Comparison of ENCODE assay signal across 8 cellular contexts in genomic region chr5:67221487-67222242, GRCh38. TPM values are rescaled to one million over a fixed set of nuclear protein-coding genes. Genes with fewer than 3 reads are reported as not detected.
A peak's percentile ranks its signal among the peaks of the same experiment; 100 is the strongest.
DNase-seq lines count a peak whose midpoint lies in the region; ATAC-seq and TF ChIP-seq lines count a peak whose summit lies in the region.

No MANE protein-coding gene starts in this region.

- no peaks in the 10 kb centered on the region for H3K27me3 ChIP-seq in CD8-positive, alpha-beta T cell (ENCODE audit: insufficient read depth, low read length)
- H3K27me3 ChIP-seq in parathyroid adenoma (ENCODE audit: control insufficient read depth, insufficient read depth, low read length): no peaks in the 10 kb centered on the region

- H3K36me3 ChIP-seq in CD8-positive, alpha-beta T cell (ENCODE audit: insufficient read depth, low read length): no peaks in the 10 kb centered on the region
- H3K36me3 ChIP-seq in parathyroid adenoma (ENCODE audit: control insufficient read depth, insufficient read depth, low read length): no peaks in the 10 kb centered on the region

- peaks cover 42% of the 10 kb centered on the region for H3K4me1 ChIP-seq in CD8-positive, alpha-beta T cell (ENCODE audit: insufficient read depth, low read length)
- peaks cover 36% of the 10 kb centered on the region for H3K4me1 ChIP-seq in parathyroid adenoma

- H3K79me2 ChIP-seq in parathyroid adenoma: peaks cover 15% of the 10 kb centered on the region

- peak overlapping the region; percentile 71 for H3K4me3 Mint-ChIP-seq in CD8-positive, alpha-beta T cell
- H3K4me3 Mint-ChIP-seq in activated CD8-positive, alpha-beta memory T cell treated with anti-CD3 and anti-CD28 coated beads, Interleukin-2, amount 10 ng/mL, durations not matched to agents 7 days and 5 days: peak overlapping the region; percentile 59

- peak overlapping the region; percentile 90 for H2AFZ ChIP-seq in parathyroid adenoma

- POLR2A ChIA-PET in CD8-positive, alpha-beta T cell (lab: Charles Lee): interaction anchor here (0.7 to 2.2 kb wide), 5 partner anchors 12 to 63 kb away, joined by 3 to 8 read pairs (median 5); no protein-coding TSS in a partner anchor

- no peaks in the 10 kb centered on the region for H3K9me3 Mint-ChIP-seq in CD8-positive, alpha-beta T cell
- H3K9me3 Mint-ChIP-seq in activated CD8-positive, alpha-beta memory T cell treated with anti-CD3 and anti-CD28 coated beads, Interleukin-2, amount 10 ng/mL, durations not matched to agents 7 days and 5 days (ENCODE audit: low read depth): no peaks in the 10 kb centered on the region

- H3K27me3 Mint-ChIP-seq in CD8-positive, alpha-beta T cell (ENCODE audit: low read depth): no peaks in the 10 kb centered on the region
- no peaks in the 10 kb centered on the region for H3K27me3 Mint-ChIP-seq in activated CD8-positive, alpha-beta memory T cell treated with anti-CD3 and anti-CD28 coated beads, Interleukin-2, amount 10 ng/mL, durations not matched to agents 7 days and 5 days

- CTCF ChIA-PET in CD8-positive, alpha-beta T cell (lab: Charles Lee): interaction anchor here (0.9 to 6.8 kb wide), 7 partner anchors 10 to 216 kb away, joined by 3 to 36 read pairs (median 6); no protein-coding TSS in a partner anchor
- CTCF ChIA-PET in activated CD8-positive, alpha-beta memory T cell treated with anti-CD3 and anti-CD28 coated beads, Interleukin-2, amount 10 ng/mL, durations not matched to agents 7 days and 5 days (lab: Charles Lee): interaction anchor here (0.6 to 3.3 kb wide), 13 partner anchors 10 to 1203 kb away, joined by 3 to 17 read pairs (median 4); no protein-coding TSS in a partner anchor

- DNase-seq in CD8-positive, alpha-beta T cell: peak in 5 of 7 experiments; percentile 26 to 66 (median 42)
- DNase-seq in activated CD8-positive, alpha-beta memory T cell treated with anti-CD3 and anti-CD28 coated beads, Interleukin-2, amount 10 ng/mL, durations not matched to agents 7 days and 5 days: peak; percentile 93
- no peak for DNase-seq in NAMALWA (ENCODE audit: low spot score)
- no peak for DNase-seq in mucosa of gallbladder (ENCODE audit: low spot score)
- no peak for DNase-seq in NCI-H524 (lab: John Stamatoyannopoulos, UW)

- TF ChIP-seq CTCF in CD8-positive, alpha-beta T cell (IDR thresholded peaks at IDR 0.05): no peak
- TF ChIP-seq CTCF in parathyroid adenoma (IDR thresholded peaks at IDR 0.05): no peak

- H3K9ac ChIP-seq in parathyroid adenoma: no peak overlapping the region

- H3K4me1 Mint-ChIP-seq in CD8-positive, alpha-beta T cell (ENCODE audit: low read depth): peaks cover 61% of the 10 kb centered on the region
- peaks cover 60% of the 10 kb centered on the region for H3K4me1 Mint-ChIP-seq in activated CD8-positive, alpha-beta memory T cell treated with anti-CD3 and anti-CD28 coated beads, Interleukin-2, amount 10 ng/mL, durations not matched to agents 7 days and 5 days

- H3K4me3 ChIP-seq in CD8-positive, alpha-beta T cell (ENCODE audit: low read depth, low read length): peak overlapping the region; percentile 10
- H3K4me3 ChIP-seq in parathyroid adenoma (ENCODE audit: low read depth, low read length): no peak overlapping the region

- no peaks in the 10 kb centered on the region for H3K36me3 Mint-ChIP-seq in CD8-positive, alpha-beta T cell
- peaks cover 23% of the 10 kb centered on the region for H3K36me3 Mint-ChIP-seq in activated CD8-positive, alpha-beta memory T cell treated with anti-CD3 and anti-CD28 coated beads, Interleukin-2, amount 10 ng/mL, durations not matched to agents 7 days and 5 days

- H3K4me2 ChIP-seq in parathyroid adenoma (ENCODE audit: low read length): peak overlapping the region; percentile 43

- no peak overlapping the region for H3K27ac ChIP-seq in CD8-positive, alpha-beta T cell (ENCODE audit: low read depth, low read length)
- H3K27ac ChIP-seq in parathyroid adenoma: peak overlapping the region; percentile 76

- intact Hi-C loops in CD8-positive, alpha-beta T cell (cut with DNase I, micrococcal nuclease): no loop called here

- peak overlapping the region; percentile 94 for H3K27ac Mint-ChIP-seq in CD8-positive, alpha-beta T cell
- H3K27ac Mint-ChIP-seq in activated CD8-positive, alpha-beta memory T cell treated with anti-CD3 and anti-CD28 coated beads, Interleukin-2, amount 10 ng/mL, durations not matched to agents 7 days and 5 days: peak overlapping the region; percentile 92

- ATAC-seq in CD8-positive, alpha-beta T cell: peak; percentile 73
- peak; percentile 88 for ATAC-seq in GM19452 (IDR thresholded peaks at IDR 0.05; ENCODE audit: unreplicated experiment)
- peak; percentile 78 for ATAC-seq in HG03439 (IDR thresholded peaks at IDR 0.05; ENCODE audit: unreplicated experiment)
- ATAC-seq in activated CD8-positive, alpha-beta memory T cell treated with anti-CD3 and anti-CD28 coated beads, Interleukin-2, amount 10 ng/mL, durations not matched to agents 7 days and 5 days: peak; percentile 92

- H3K9me3 ChIP-seq in CD8-positive, alpha-beta T cell (ENCODE audit: low read length): no peaks in the 10 kb centered on the region
- H3K9me3 ChIP-seq in parathyroid adenoma (ENCODE audit: control insufficient read depth, low read length): no peaks in the 10 kb centered on the region

RNA-seq across cellular contexts. Expression of gene CD180, which starts 25.1 kb away (rescaled TPM):
- under 1 TPM in 1 of 2 experiments, not detected in 1; 0.58 TPM for total RNA-seq in CD8-positive, alpha-beta T cell
- total RNA-seq in activated CD8-positive, alpha-beta memory T cell treated with anti-CD3 and anti-CD28 coated beads, Interleukin-2, amount 10 ng/mL, durations not matched to agents 7 days and 5 days: under 1 TPM in 1 of 2 experiments, not detected in 1; 0.07 TPM
- total RNA-seq in mucosa of gallbladder: 1.6 TPM

Comparison
In these comparisons a context has a peak if more than half of its experiments do, and no peak if none do; other contexts are left out.
1. DNase-seq: peak in CD8-positive, alpha-beta T cell (5 of 7) and activated CD8-positive, alpha-beta memory T cell treated with anti-CD3 and anti-CD28 coated beads, Interleukin-2, amount 10 ng/mL, durations not matched to agents 7 days and 5 days (single experiment); none in NAMALWA (single experiment), mucosa of gallbladder (single experiment) and NCI-H524 (0 of 2).
2. Peak in every context shown above with its lines, with median percentiles within 50 percentile points of each other: ATAC-seq.